Comparison of ENCODE assay signal across 18 cellular contexts in genomic region chr2:96822786-96823185, GRCh38. TPM values are rescaled to one million over a fixed set of nuclear protein-coding genes. Genes with fewer than 3 reads are reported as not detected.
A peak's percentile ranks its signal among the peaks of the same experiment; 100 is the strongest.
DNase-seq lines count a peak whose midpoint lies in the region; FAIRE-seq and TF ChIP-seq lines count a peak whose summit lies in the region.
"Had no signal": no experiment of that assay in that cellular context is flagged by ENCODE, and none has a peak within 500 bp of the region (broad histone marks: within the 10 kb centered on the region; RNA-seq: fewer than 3 reads in every experiment).

No MANE protein-coding gene starts in this region.

- H3K27ac Mint-ChIP-seq in activated naive CD4-positive, alpha-beta T cell treated with anti-CD3 and anti-CD28 coated beads, Interleukin-2, amount 50 U/mL, for 24 hours = peak overlapping the region; percentile 12
- H3K27ac Mint-ChIP-seq in activated naive CD4-positive, alpha-beta T cell treated with anti-CD3 and anti-CD28 coated beads, Interleukin-2, amount 10 ng/mL, durations not matched to agents 7 days and 5 days = no peak overlapping the region
- H3K27ac Mint-ChIP-seq in IgD-negative memory B cell (peak overlapping the region in 2 of 3 donors; percentile 18 to 76), osteocyte (ENCODE audit: unreplicated experiment) (no peak overlapping the region)

- H3K4me1 ChIP-seq in kidney (ENCODE audit: control insufficient read depth in 1 of 2, insufficient read depth in 1 of 2, low read depth in 1 of 2, low read length in 2 of 2) = peaks cover 27 to 32% of the 10 kb centered on the region in 2 donors
- H3K4me1 ChIP-seq in spleen = peaks cover 34 to 65% (median 44%) of the 10 kb centered on the region in 6 donors

- no peak for DNase-seq in activated naive CD4-positive, alpha-beta T cell treated with anti-CD3 and anti-CD28 coated beads, Interleukin-2, amount 10 ng/mL, durations not matched to agents 7 days and 5 days
- DNase-seq in kidney (peak; percentile 31), spleen (peak; percentile 46), DMS53 treated with DMSO at 0.1 percent for 48 hours (lab: John Stamatoyannopoulos, UW; ENCODE audit: unreplicated experiment) (no peak), osteocyte (ENCODE audit: extremely low spot score, unreplicated experiment) (no peak), frontal cortex (ENCODE audit: low spot score in 2 of 2) (no peak)
- DNase-seq: C1 segment of cervical spinal cord, COR-L47, DMS53, H9, NCI-H1417, NCI-H1930, NCI-H2171 treated with DMSO at 0.1 percent for 48 hours, NCI-H82 had no signal

- intact Hi-C loops in kidney (cut with DNase I) (no loop called here), spleen (cut with DNase I; ENCODE audit: low total_unique reads) (no loop called here)

- H3K27me3 Mint-ChIP-seq in activated naive CD4-positive, alpha-beta T cell treated with anti-CD3 and anti-CD28 coated beads, Interleukin-2, amount 50 U/mL, for 24 hours = no peaks in the 10 kb centered on the region
- no peaks in the 10 kb centered on the region for H3K27me3 Mint-ChIP-seq in activated naive CD4-positive, alpha-beta T cell treated with anti-CD3 and anti-CD28 coated beads, Interleukin-2, amount 10 ng/mL, durations not matched to agents 7 days and 5 days
- H3K27me3 Mint-ChIP-seq in IgD-negative memory B cell = peaks cover 1% of the 10 kb centered on the region
- H3K27me3 Mint-ChIP-seq in osteocyte (ENCODE audit: unreplicated experiment) = no peaks in the 10 kb centered on the region

- no peak overlapping the region for H3K4me3 ChIP-seq in kidney (ENCODE audit: low read length in 2 of 2)
- H3K4me3 ChIP-seq in spleen = no peak overlapping the region
- H3K4me3 ChIP-seq: GM12878 had no signal

- TF ChIP-seq CTCF in kidney (IDR thresholded peaks at IDR 0.05; ENCODE audit: borderline replicate concordance, extremely low read depth, insufficient read depth) = no peak
- TF ChIP-seq CTCF in spleen (IDR thresholded peaks at IDR 0.05 in 8 of 11, conservative IDR thresholded peaks at IDR 0.05 in 3 of 11) = no peak
- TF ChIP-seq CTCF in osteocyte (IDR thresholded peaks at IDR 0.05) = no peak

- H3K4me1 Mint-ChIP-seq in activated naive CD4-positive, alpha-beta T cell treated with anti-CD3 and anti-CD28 coated beads, Interleukin-2, amount 50 U/mL, for 24 hours = peaks cover 39% of the 10 kb centered on the region
- H3K4me1 Mint-ChIP-seq in activated naive CD4-positive, alpha-beta T cell treated with anti-CD3 and anti-CD28 coated beads, Interleukin-2, amount 10 ng/mL, durations not matched to agents 7 days and 5 days = peaks cover 42% of the 10 kb centered on the region
- H3K4me1 Mint-ChIP-seq in IgD-negative memory B cell = peaks cover 34 to 50% (median 37%) of the 10 kb centered on the region in 3 donors
- H3K4me1 Mint-ChIP-seq in osteocyte (ENCODE audit: unreplicated experiment) = peaks cover 15% of the 10 kb centered on the region

- WGBS in spleen, 5 donors = 68 to 92% (median 87%) methylated on average over 4 of the region's 4 CpGs

- H3K9me3 ChIP-seq in kidney (ENCODE audit: control insufficient read depth in 1 of 2, low read length in 2 of 2) (no peaks in the 10 kb centered on the region), spleen (no peaks in the 10 kb centered on the region)

- FAIRE-seq in kidney (lab: Jason Lieb, UNC) = no peak
- FAIRE-seq in frontal cortex (lab: Jason Lieb, UNC) = no peak
- FAIRE-seq: GM12878, RCC 7860 had no signal

- H3K27ac ChIP-seq in kidney (ENCODE audit: low read depth in 2 of 2, low read length in 2 of 2) (no peak overlapping the region), spleen (no peak overlapping the region)

- H3K27me3 ChIP-seq in spleen (replicated peaks in 1 of 7) = no peaks in the 10 kb centered on the region

- CTCF ChIA-PET in activated naive CD4-positive, alpha-beta T cell treated with anti-CD3 and anti-CD28 coated beads, Interleukin-2, amount 10 ng/mL, durations not matched to agents 7 days and 5 days (lab: Charles Lee) = no interaction called here

- H3K36me3 ChIP-seq in kidney (ENCODE audit: control insufficient read depth in 1 of 2, insufficient read depth in 2 of 2, low read length in 2 of 2) = peaks cover 10 to 17% of the 10 kb centered on the region in 2 donors
- peaks cover 0 to 92% (median 38%) of the 10 kb centered on the region in 6 donors for H3K36me3 ChIP-seq in spleen

- H3K36me3 Mint-ChIP-seq in activated naive CD4-positive, alpha-beta T cell treated with anti-CD3 and anti-CD28 coated beads, Interleukin-2, amount 50 U/mL, for 24 hours = peaks cover 2% of the 10 kb centered on the region
- H3K36me3 Mint-ChIP-seq in activated naive CD4-positive, alpha-beta T cell treated with anti-CD3 and anti-CD28 coated beads, Interleukin-2, amount 10 ng/mL, durations not matched to agents 7 days and 5 days = peaks cover 47% of the 10 kb centered on the region
- H3K36me3 Mint-ChIP-seq in IgD-negative memory B cell = no peaks in the 10 kb centered on the region
- peaks cover 18% of the 10 kb centered on the region for H3K36me3 Mint-ChIP-seq in osteocyte (ENCODE audit: unreplicated experiment)

- no peak for TF ChIP-seq POLR2A in spleen (IDR thresholded peaks at IDR 0.05)

- no peak overlapping the region for H3K9ac ChIP-seq in kidney (ENCODE audit: low read length in 2 of 2)

- H3K9me3 Mint-ChIP-seq in activated naive CD4-positive, alpha-beta T cell treated with anti-CD3 and anti-CD28 coated beads, Interleukin-2, amount 50 U/mL, for 24 hours = no peaks in the 10 kb centered on the region
- no peaks in the 10 kb centered on the region for H3K9me3 Mint-ChIP-seq in activated naive CD4-positive, alpha-beta T cell treated with anti-CD3 and anti-CD28 coated beads, Interleukin-2, amount 10 ng/mL, durations not matched to agents 7 days and 5 days
- H3K9me3 Mint-ChIP-seq in IgD-negative memory B cell (no peaks in the 10 kb centered on the region), osteocyte (ENCODE audit: unreplicated experiment) (no peaks in the 10 kb centered on the region)
- H3K9me3 Mint-ChIP-seq: H9 had no signal

- no peak overlapping the region for H3K4me3 Mint-ChIP-seq in activated naive CD4-positive, alpha-beta T cell treated with anti-CD3 and anti-CD28 coated beads, Interleukin-2, amount 50 U/mL, for 24 hours
- no peak overlapping the region for H3K4me3 Mint-ChIP-seq in activated naive CD4-positive, alpha-beta T cell treated with anti-CD3 and anti-CD28 coated beads, Interleukin-2, amount 10 ng/mL, durations not matched to agents 7 days and 5 days
- H3K4me3 Mint-ChIP-seq in IgD-negative memory B cell = peak overlapping the region in 1 of 4 donors; percentile 57
- no peak overlapping the region for H3K4me3 Mint-ChIP-seq in osteocyte (ENCODE audit: unreplicated experiment)
- H3K4me3 Mint-ChIP-seq: H9 had no signal

RNA-seq across cellular contexts. Expression of gene CNNM3, which starts 6.7 kb away (rescaled TPM):
- polyA plus RNA-seq in IgD-negative memory B cell = 3.5 TPM
- total RNA-seq in kidney = 26.1 TPM
- 6.9 TPM for polyA plus RNA-seq in kidney (ENCODE audit: insufficient read depth, low read depth, low replicate concordance)
- total RNA-seq in spleen = 10 to 100 TPM; 20.7 to 37.8 (median 25.6) TPM
- 1 to 10 TPM; 3.7 to 7.8 (median 3.7) TPM for polyA plus RNA-seq in spleen
- total RNA-seq in osteocyte = 20.9 and 22.4 TPM in 2 replicates
- 11.8 TPM for total RNA-seq in frontal cortex

RNA-seq across cellular contexts. Expression of gene ANKRD23, which starts 21.0 kb away (rescaled TPM):
- polyA plus RNA-seq in IgD-negative memory B cell = 1.3 TPM
- 4.0 TPM for total RNA-seq in kidney
- polyA plus RNA-seq in kidney (ENCODE audit: insufficient read depth, low read depth, low replicate concordance) = 1.6 TPM
- total RNA-seq in spleen = 10 to 100 TPM in 3 of 7 donors, 1 to 10 TPM in 4; 4.6 to 19.8 (median 9.3) TPM
- polyA plus RNA-seq in spleen = 1 to 10 TPM; 2.4 to 4.9 (median 3.9) TPM
- total RNA-seq in osteocyte = 4.4 and 5.7 TPM in 2 replicates
- 4.1 TPM for total RNA-seq in frontal cortex

RNA-seq across cellular contexts. Expression of gene ANKRD39, which starts 35.0 kb away (rescaled TPM):
- 16.3 TPM for polyA plus RNA-seq in IgD-negative memory B cell
- total RNA-seq in kidney = 10.8 TPM
- 19.2 TPM for polyA plus RNA-seq in kidney (ENCODE audit: insufficient read depth, low read depth, low replicate concordance)
- total RNA-seq in spleen = 10 to 100 TPM; 13.6 to 32.2 (median 22.5) TPM
- polyA plus RNA-seq in spleen = 10 to 100 TPM; 13.7 to 17.7 (median 15.8) TPM
- total RNA-seq in osteocyte = 10.5 and 12.4 TPM in 2 replicates
- 5.7 TPM for total RNA-seq in frontal cortex

RNA-seq across cellular contexts. Expression of gene SEMA4C, which starts 47.1 kb away (rescaled TPM):
- polyA plus RNA-seq in IgD-negative memory B cell (0.58 TPM), kidney (ENCODE audit: insufficient read depth, low read depth, low replicate concordance) (11.1 TPM), spleen (10 to 100 TPM in 2 of 3 donors, 1 to 10 TPM in 1; 6.1 to 37.2 (median 16.5) TPM)
- total RNA-seq in kidney (44.6 TPM), spleen (100 to 1,000 TPM in 2 of 7 donors, 10 to 100 TPM in 5; 59.7 to 205 (median 70.3) TPM), osteocyte (33.8 and 39.1 TPM in 2 replicates), frontal cortex (52.6 TPM)

Comparison
In these comparisons a context has a peak if more than half of its experiments do, and no peak if none do; other contexts are left out.
1. H3K27ac Mint-ChIP-seq: peak in activated naive CD4-positive, alpha-beta T cell treated with anti-CD3 and anti-CD28 coated beads, Interleukin-2, amount 50 U/mL, for 24 hours (single experiment) and IgD-negative memory B cell (2 of 3); none in activated naive CD4-positive, alpha-beta T cell treated with anti-CD3 and anti-CD28 coated beads, Interleukin-2, amount 10 ng/mL, durations not matched to agents 7 days and 5 days (single experiment) and osteocyte (single experiment).
2. DNase-seq: peak in kidney (single experiment) and spleen (single experiment); none in activated naive CD4-positive, alpha-beta T cell treated with anti-CD3 and anti-CD28 coated beads, Interleukin-2, amount 10 ng/mL, durations not matched to agents 7 days and 5 days (single experiment), DMS53 treated with DMSO at 0.1 percent for 48 hours (single experiment), osteocyte (single experiment) and frontal cortex (0 of 2).